8 cellular contexts compared by ENCODE assay signal in the genomic region with DNA sequence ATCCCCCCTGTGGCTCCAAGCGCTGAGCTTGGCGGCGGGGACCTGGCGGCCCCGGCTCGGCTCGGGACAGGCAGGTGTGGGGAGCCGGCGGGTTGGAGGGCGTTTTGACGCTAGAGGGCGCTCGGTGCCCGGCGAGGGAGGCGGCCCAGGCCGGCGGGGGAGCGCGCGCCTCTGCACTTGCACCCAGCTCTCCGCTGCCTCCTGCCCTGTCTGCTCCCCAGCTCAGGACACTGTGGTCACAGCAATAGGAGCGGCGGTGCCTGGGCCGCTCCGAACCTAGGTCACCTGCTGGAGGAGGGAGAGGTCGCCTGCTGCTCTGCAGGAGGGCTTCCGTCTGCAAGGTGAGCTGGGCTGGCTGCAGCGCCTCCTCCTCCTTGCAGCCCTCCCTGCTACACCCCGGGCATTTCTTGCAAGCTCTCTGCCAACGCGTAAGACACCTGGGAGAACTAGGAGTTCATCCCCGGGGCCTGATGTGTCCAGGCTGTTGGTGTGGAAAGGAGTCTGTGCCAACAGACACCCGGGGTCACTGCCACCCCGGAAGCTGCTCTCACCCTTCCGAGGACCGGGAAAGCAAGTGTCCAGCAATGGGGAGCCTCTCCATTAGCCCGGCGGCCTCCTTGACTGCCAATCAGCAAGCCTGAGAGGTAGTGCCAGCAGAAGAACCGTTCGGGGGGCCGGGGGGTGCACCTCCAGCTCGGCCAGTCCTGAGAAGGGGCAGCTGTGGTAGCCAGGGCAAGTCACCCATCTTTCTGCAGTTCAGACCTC.
DNase-seq lines count a peak whose midpoint lies in the region; ATAC-seq and TF ChIP-seq lines count a peak whose summit lies in the region.

No MANE protein-coding gene starts in this region.

- H3K36me3 Mint-ChIP-seq in nephron (ENCODE audit: low read depth) = no peaks in the 10 kb centered on the region

- H3K27me3 ChIP-seq in esophagus squamous epithelium (peaks cover 0 to 35% (median 0%) of the 10 kb centered on the region in 4 donors), tibial artery (peaks cover 0 to 38% of the 10 kb centered on the region in 2 donors)

- H3K4me1 Mint-ChIP-seq in nephron = peaks cover 9% of the 10 kb centered on the region

- H3K9me3 ChIP-seq in esophagus squamous epithelium (peaks cover 0 to 2% (median 0%) of the 10 kb centered on the region in 3 donors), tibial artery (no peaks in the 10 kb centered on the region)

- 9 to 49% methylated on average over 4 to 7 of the region's 43 CpGs for WGBS in esophagus squamous epithelium, 2 donors

- H3K27me3 Mint-ChIP-seq in nephron (ENCODE audit: low read depth) = peaks cover 49% of the 10 kb centered on the region

- H3K27ac Mint-ChIP-seq in nephron = no peak overlapping the region

- intact Hi-C loops in esophagus squamous epithelium (cut with DNase I) (no loop called here), tibial artery (cut with DNase I; ENCODE audit: low total_unique reads) (no loop called here)

- H3K4me1 ChIP-seq in esophagus squamous epithelium = peaks cover 0 to 8% (median 0%) of the 10 kb centered on the region in 3 donors
- peaks cover 0 to 8% (median 0%) of the 10 kb centered on the region in 4 donors for H3K4me1 ChIP-seq in tibial artery

- TF ChIP-seq POLR2A in esophagus squamous epithelium (IDR thresholded peaks at IDR 0.05) = no peak

- H3K27ac ChIP-seq in esophagus squamous epithelium (no peak overlapping the region), tibial artery (no peak overlapping the region)

- peaks cover 28% of the 10 kb centered on the region for H3K9me3 Mint-ChIP-seq in nephron

- DNase-seq in D341Med (ENCODE audit: low spot score) = peak; percentile 95
- peak; percentile 63 for DNase-seq in HK-2 (ENCODE audit: unreplicated experiment)
- peak; percentile 52 for DNase-seq in UCSD-AML1 (lab: John Stamatoyannopoulos, UW; ENCODE audit: unreplicated experiment)
- no peak for DNase-seq in esophagus squamous epithelium (lab: John Stamatoyannopoulos, UW)
- no peak for DNase-seq in tibial artery

- H3K4me3 Mint-ChIP-seq in nephron = no peak overlapping the region

- no peak for ATAC-seq in HG02571 (IDR thresholded peaks at IDR 0.05; ENCODE audit: unreplicated experiment)
- ATAC-seq in HG02642 (IDR thresholded peaks at IDR 0.05; ENCODE audit: poor library complexity, unreplicated experiment) = no peak

- TF ChIP-seq CTCF in esophagus squamous epithelium (IDR thresholded peaks at IDR 0.05) = peak in 5 of 6 experiments; percentile 31 to 69 (median 44)
- peak; percentile 76 to 88 (median 76) for TF ChIP-seq CTCF in nephron (IDR thresholded peaks at IDR 0.05; ENCODE audit: unreplicated experiment in 3 of 3)
- peak in 1 of 2 experiments; percentile 34 for TF ChIP-seq CTCF in tibial artery (IDR thresholded peaks at IDR 0.05)

- H3K36me3 ChIP-seq in esophagus squamous epithelium (no peaks in the 10 kb centered on the region), tibial artery (no peaks in the 10 kb centered on the region)

- H3K4me3 ChIP-seq in esophagus squamous epithelium (peak overlapping the region in 1 of 4 donors; percentile 21), tibial artery (no peak overlapping the region)

Comparison
In these comparisons a context has a peak if more than half of its experiments do, and no peak if none do; other contexts are left out.
1. DNase-seq: peak in D341Med (single experiment), HK-2 (single experiment) and UCSD-AML1 (single experiment); none in esophagus squamous epithelium (single experiment) and tibial artery (0 of 2).